Comparison of ENCODE assay signal across 16 cellular contexts in genomic region chr13:72186730-72187422, GRCh38.
"Had no signal": no experiment of that assay in that cellular context is flagged by ENCODE, and none has a peak within 500 bp of the region (broad histone marks: within the 10 kb centered on the region; RNA-seq: fewer than 3 reads in every experiment).

No MANE protein-coding gene starts in this region.

- DNase-seq: activated CD4-positive, alpha-beta memory T cell treated with anti-CD3 and anti-CD28 coated beads, Interleukin-2, amount 10 ng/mL, durations not matched to agents 7 days and 5 days; activated CD4-positive, CD25-positive, alpha-beta regulatory T cell treated with anti-CD3 and anti-CD28 coated beads, Interleukin-2, amount 50 U/mL, for 72 hours; activated CD8-positive, alpha-beta memory T cell treated with anti-CD3 and anti-CD28 coated beads, Interleukin-2, amount 50 U/mL, for 4 hours; activated naive CD4-positive, alpha-beta T cell treated with Interleukin-2 at 50 U/mL for 16 hours; central memory CD4-positive, alpha-beta T cell; cortex of kidney; effector CD8-positive, alpha-beta T cell; stimulated activated CD4-positive, alpha-beta T cell treated with anti-CD3 and anti-CD28 coated beads, Interleukin-12 subunit alpha, Interleukin-12 subunit beta, amount 100 ng/mL, for 4 hours; stimulated activated CD4-positive, alpha-beta T cell treated with anti-CD3 and anti-CD28 coated beads, Interleukin-2, amount 100 ng/mL, for 48 hours; stimulated activated naive CD4-positive, alpha-beta T cell treated with Interleukin-2 at 50 U/mL for 16 hours; SW 1271; upper lobe of left lung had no signal

- H3K27ac Mint-ChIP-seq: activated CD4-positive, alpha-beta memory T cell treated with anti-CD3 and anti-CD28 coated beads, Interleukin-2, amount 10 ng/mL, durations not matched to agents 7 days and 5 days; activated T-helper 1 cell treated with anti-CD3 and anti-CD28 coated beads, Interleukin-12 subunit alpha, Interleukin-12 subunit beta, Interleukin-2, Interleukin-4 antibody, amounts not matched to agents 30 ng/mL and 10 ng/mL and 1 ng/mL, durations not matched to agents 14 hours and 24 hours and 36 hours; T-helper 2 cell treated with Interferon-gamma antibody and Interleukin-4, amounts not matched to agents 5 μg/mL and 100 μg/mL, for 36 hours had no signal

- H3K9me3 Mint-ChIP-seq: activated CD4-positive, alpha-beta memory T cell treated with anti-CD3 and anti-CD28 coated beads, Interleukin-2, amount 10 ng/mL, durations not matched to agents 7 days and 5 days; T-helper 2 cell treated with Interferon-gamma antibody and Interleukin-4, amounts not matched to agents 5 μg/mL and 100 μg/mL, for 36 hours had no signal

- H3K27me3 Mint-ChIP-seq: activated CD4-positive, alpha-beta memory T cell treated with anti-CD3 and anti-CD28 coated beads, Interleukin-2, amount 10 ng/mL, durations not matched to agents 7 days and 5 days had no signal

- H3K4me3 Mint-ChIP-seq: activated CD4-positive, alpha-beta memory T cell treated with anti-CD3 and anti-CD28 coated beads, Interleukin-2, amount 10 ng/mL, durations not matched to agents 7 days and 5 days; activated T-helper 1 cell treated with anti-CD3 and anti-CD28 coated beads, Interleukin-12 subunit alpha, Interleukin-12 subunit beta, Interleukin-2, Interleukin-4 antibody, amounts not matched to agents 30 ng/mL and 10 ng/mL and 1 ng/mL, durations not matched to agents 14 hours and 24 hours and 36 hours; T-helper 2 cell treated with Interferon-gamma antibody and Interleukin-4, amounts not matched to agents 5 μg/mL and 100 μg/mL, for 36 hours had no signal

- H3K4me1 Mint-ChIP-seq: activated CD4-positive, alpha-beta memory T cell treated with anti-CD3 and anti-CD28 coated beads, Interleukin-2, amount 10 ng/mL, durations not matched to agents 7 days and 5 days had no signal

- H3K27ac ChIP-seq: hepatocyte, neutrophil, upper lobe of left lung had no signal
